28 cellular contexts compared by ENCODE assay signal in the genomic region with DNA sequence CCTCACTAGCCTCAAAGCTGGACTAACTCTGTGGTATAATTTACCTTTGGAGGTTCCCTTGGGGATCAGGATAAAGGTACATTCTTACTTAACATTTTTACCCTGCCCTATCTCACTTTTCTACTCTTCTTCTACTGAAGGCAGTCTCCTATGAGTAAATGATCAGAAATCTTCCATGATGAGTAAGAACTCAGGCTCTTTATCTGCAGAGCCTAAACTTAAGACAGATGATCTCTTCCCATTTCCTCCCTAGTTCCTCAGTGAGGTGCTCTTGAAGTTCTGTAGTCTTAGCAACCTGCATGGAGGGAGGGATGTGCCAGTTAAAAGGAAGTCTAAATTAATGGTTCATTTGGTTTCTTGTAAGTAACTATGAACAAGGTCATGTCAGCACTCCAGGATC.
DNase-seq lines count a peak whose midpoint lies in the region; ATAC-seq and TF ChIP-seq lines count a peak whose summit lies in the region.
"Had no signal": no experiment of that assay in that cellular context is flagged by ENCODE, and none has a peak within 500 bp of the region (broad histone marks: within the 10 kb centered on the region; RNA-seq: fewer than 3 reads in every experiment).

No MANE protein-coding gene starts in this region.

- H3K9ac ChIP-seq in SK-N-SH, result no peak overlapping the region

- no peaks in the 10 kb centered on the region for H3K4me1 ChIP-seq in SK-N-SH (ENCODE audit: control insufficient read depth in 1 of 2, insufficient read depth in 2 of 2, low read depth in 1 of 2, low read length in 1 of 2)

- H3K4me2 ChIP-seq in SK-N-SH, result no peak overlapping the region
- H3K4me2 ChIP-seq: hepatocyte had no signal

- in situ Hi-C loops in ACHN (cut with HindIII; ENCODE audit: low pct_ligation_motif_present, low pct_unique_long_range_greater_than_20kb, low sequenced_read_pairs), result no loop called here

- no peak overlapping the region for H3K27ac ChIP-seq in SK-N-SH (ENCODE audit: low read depth in 2 of 2, low read length in 1 of 2)
- H3K27ac ChIP-seq: 22Rv1, esophagus muscularis mucosa, hepatocyte had no signal

- H4K20me1 ChIP-seq in SK-N-SH (ENCODE audit: insufficient read depth), result no peaks in the 10 kb centered on the region

- POLR2A ChIA-PET in SK-N-SH (lab: Yijun Ruan, JAX), result no interaction called here

- H3K4me3 ChIP-seq in SK-N-SH (ENCODE audit: low read depth in 2 of 2, low read length in 1 of 2) (no peak overlapping the region), fibroblast of mammary gland (ENCODE audit: control insufficient read depth, low read depth, low read length) (no peak overlapping the region)
- H3K4me3 ChIP-seq: esophagus muscularis mucosa, hepatocyte had no signal

- CTCF ChIA-PET in SK-N-SH (lab: Yijun Ruan, JAX), result no interaction called here

- H3F3A ChIP-seq in SK-N-SH (replicated peaks; ENCODE audit: insufficient read depth), result no peaks in the 10 kb centered on the region

- H3K79me2 ChIP-seq in SK-N-SH (ENCODE audit: insufficient read depth), result no peaks in the 10 kb centered on the region
- H3K79me2 ChIP-seq: hepatocyte had no signal

- H2AFZ ChIP-seq in SK-N-SH (ENCODE audit: low read depth), result no peak overlapping the region
- H2AFZ ChIP-seq: hepatocyte had no signal

- H3K9me2 ChIP-seq in SK-N-SH, result no peaks in the 10 kb centered on the region

- TF ChIP-seq RAD21 in SK-N-SH (IDR thresholded peaks at IDR 0.05; ENCODE audit: low read length), result no peak

- ATAC-seq in SK-N-SH treated with all-trans-retinoic acid at 6 μM for 48 hours, result no peak; the same call in 2 of the 3 replicates
- no peak for ATAC-seq in HG02970 (IDR thresholded peaks at IDR 0.05; ENCODE audit: low FRiP score, unreplicated experiment)
- no peak for ATAC-seq in HG02981 (IDR thresholded peaks at IDR 0.05; ENCODE audit: unreplicated experiment)
- ATAC-seq in HG02623 (IDR thresholded peaks at IDR 0.05; ENCODE audit: unreplicated experiment), result no peak
- ATAC-seq: activated naive CD8-positive, alpha-beta T cell treated with anti-CD3 and anti-CD28 coated beads, Interleukin-2, amount 50 U/mL, for 24 hours; natural killer cell treated with Interleukin-12 subunit alpha and Interleukin-12 subunit beta and Interleukin-15 and Interleukin-18, amount 100 ng/mL, for 72 hours; stimulated activated naive B cell treated with anti-CD40 and anti-IgM and Interleukin-4, amounts not matched to agents 10 μg/mL and 1 μg/mL and 100 μg/mL, for 72 hours had no signal

- TF ChIP-seq CTCF in SK-N-SH (IDR thresholded peaks at IDR 0.05), result no peak
- TF ChIP-seq CTCF in fibroblast of mammary gland (conservative IDR thresholded peaks at IDR 0.05; ENCODE audit: control insufficient read depth, insufficient read depth, low read depth, low read length), result no peak

- DNase-seq in SK-N-SH (no peak), RKO (ENCODE audit: low spot score) (peak; percentile 10), fibroblast of mammary gland (ENCODE audit: low read depth) (peak; percentile 6), ACHN (no peak)
- DNase-seq: activated CD4-positive, alpha-beta memory T cell treated with anti-CD3 and anti-CD28 coated beads for 36 hours; activated CD4-positive, alpha-beta T cell treated with anti-CD3 and anti-CD28 coated beads for 1 hour; activated CD8-positive, alpha-beta memory T cell treated with anti-CD3 and anti-CD28 coated beads, Interleukin-2, amount 50 U/mL, for 4 hours; activated naive CD4-positive, alpha-beta T cell; activated naive CD8-positive, alpha-beta T cell treated with anti-CD3 and anti-CD28 coated beads, Interleukin-2, amount 50 U/mL, for 24 hours; dermis blood vessel endothelial cell; DMS79 treated with DMSO at 0.1 percent for 48 hours; endodermal cell; left cardiac atrium; NCI-H1694; NCI-H446 treated with DMSO at 0.1 percent for 48 hours; NCI-H82; occipital lobe; stimulated activated naive B cell treated with anti-CD40 and anti-IgM and Interleukin-4, amounts not matched to agents 10 μg/mL and 1 μg/mL and 100 μg/mL, for 72 hours; substantia nigra; T-helper 2 cell had no signal

- no peaks in the 10 kb centered on the region for H3K27me3 ChIP-seq in SK-N-SH (ENCODE audit: insufficient read depth)
- H3K27me3 ChIP-seq: esophagus muscularis mucosa, hepatocyte had no signal

- no peaks in the 10 kb centered on the region for H3K36me3 ChIP-seq in SK-N-SH (replicated peaks in 1 of 2; ENCODE audit: control insufficient read depth in 1 of 2, insufficient read depth in 2 of 2, low read length in 1 of 2)
- H3K36me3 ChIP-seq: esophagus muscularis mucosa had no signal

- no peaks in the 10 kb centered on the region for H3K9me3 ChIP-seq in SK-N-SH
- H3K9me3 ChIP-seq: esophagus muscularis mucosa had no signal

- TF ChIP-seq EP300 in SK-N-SH (IDR thresholded peaks at IDR 0.05; ENCODE audit: borderline replicate concordance in 1 of 2, low read depth in 1 of 2, low read length in 1 of 2), result no peak

TF ChIP-seq in SK-N-SH, 30 proteins besides CTCF, POLR2A, EP300 and RAD21:
- no peak for TF ChIP-seq NRF1 (IDR thresholded peaks at IDR 0.05; ENCODE audit: low read depth, low read length)
- TF ChIP-seq JUND (IDR thresholded peaks at IDR 0.05), result 0 out of 2 replicates have a peak, but pooled peaks have one; percentile 12
TF ChIP-seq in SK-N-SH: peak in this region for 1.

TF ChIP-seq in SK-N-SH treated with all-trans-retinoic acid at 6 μM for 48 hours, 23 proteins besides CTCF, POLR2A, EP300 and RAD21:
- TF ChIP-seq ZNF565 (CRISPR knock-in tag; conservative IDR thresholded peaks at IDR 0.05; ENCODE audit: low read depth) (no peak), TOX (CRISPR knock-in tag; IDR thresholded peaks at IDR 0.05; ENCODE audit: borderline replicate concordance) (no peak), ESRRG (CRISPR knock-in tag; IDR thresholded peaks at IDR 0.05) (no peak), RARB (CRISPR knock-in tag; IDR thresholded peaks at IDR 0.05) (no peak), ISL1 (CRISPR knock-in tag; IDR thresholded peaks at IDR 0.05) (no peak), ZNF70 (CRISPR knock-in tag; IDR thresholded peaks at IDR 0.05) (no peak), CSDC2 (CRISPR knock-in tag; IDR thresholded peaks at IDR 0.05) (no peak)
- TF ChIP-seq, protein P1, sequence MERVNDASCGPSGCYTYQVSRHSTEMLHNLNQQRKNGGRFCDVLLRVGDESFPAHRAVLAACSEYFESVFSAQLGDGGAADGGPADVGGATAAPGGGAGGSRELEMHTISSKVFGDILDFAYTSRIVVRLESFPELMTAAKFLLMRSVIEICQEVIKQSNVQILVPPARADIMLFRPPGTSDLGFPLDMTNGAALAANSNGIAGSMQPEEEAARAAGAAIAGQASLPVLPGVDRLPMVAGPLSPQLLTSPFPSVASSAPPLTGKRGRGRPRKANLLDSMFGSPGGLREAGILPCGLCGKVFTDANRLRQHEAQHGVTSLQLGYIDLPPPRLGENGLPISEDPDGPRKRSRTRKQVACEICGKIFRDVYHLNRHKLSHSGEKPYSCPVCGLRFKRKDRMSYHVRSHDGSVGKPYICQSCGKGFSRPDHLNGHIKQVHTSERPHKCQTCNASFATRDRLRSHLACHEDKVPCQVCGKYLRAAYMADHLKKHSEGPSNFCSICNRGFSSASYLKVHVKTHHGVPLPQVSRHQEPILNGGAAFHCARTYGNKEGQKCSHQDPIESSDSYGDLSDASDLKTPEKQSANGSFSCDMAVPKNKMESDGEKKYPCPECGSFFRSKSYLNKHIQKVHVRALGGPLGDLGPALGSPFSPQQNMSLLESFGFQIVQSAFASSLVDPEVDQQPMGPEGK (CRISPR knock-in tag; IDR thresholded peaks at IDR 0.05; ENCODE audit: borderline replicate concordance), result no peak
- TF ChIP-seq, protein P2, sequence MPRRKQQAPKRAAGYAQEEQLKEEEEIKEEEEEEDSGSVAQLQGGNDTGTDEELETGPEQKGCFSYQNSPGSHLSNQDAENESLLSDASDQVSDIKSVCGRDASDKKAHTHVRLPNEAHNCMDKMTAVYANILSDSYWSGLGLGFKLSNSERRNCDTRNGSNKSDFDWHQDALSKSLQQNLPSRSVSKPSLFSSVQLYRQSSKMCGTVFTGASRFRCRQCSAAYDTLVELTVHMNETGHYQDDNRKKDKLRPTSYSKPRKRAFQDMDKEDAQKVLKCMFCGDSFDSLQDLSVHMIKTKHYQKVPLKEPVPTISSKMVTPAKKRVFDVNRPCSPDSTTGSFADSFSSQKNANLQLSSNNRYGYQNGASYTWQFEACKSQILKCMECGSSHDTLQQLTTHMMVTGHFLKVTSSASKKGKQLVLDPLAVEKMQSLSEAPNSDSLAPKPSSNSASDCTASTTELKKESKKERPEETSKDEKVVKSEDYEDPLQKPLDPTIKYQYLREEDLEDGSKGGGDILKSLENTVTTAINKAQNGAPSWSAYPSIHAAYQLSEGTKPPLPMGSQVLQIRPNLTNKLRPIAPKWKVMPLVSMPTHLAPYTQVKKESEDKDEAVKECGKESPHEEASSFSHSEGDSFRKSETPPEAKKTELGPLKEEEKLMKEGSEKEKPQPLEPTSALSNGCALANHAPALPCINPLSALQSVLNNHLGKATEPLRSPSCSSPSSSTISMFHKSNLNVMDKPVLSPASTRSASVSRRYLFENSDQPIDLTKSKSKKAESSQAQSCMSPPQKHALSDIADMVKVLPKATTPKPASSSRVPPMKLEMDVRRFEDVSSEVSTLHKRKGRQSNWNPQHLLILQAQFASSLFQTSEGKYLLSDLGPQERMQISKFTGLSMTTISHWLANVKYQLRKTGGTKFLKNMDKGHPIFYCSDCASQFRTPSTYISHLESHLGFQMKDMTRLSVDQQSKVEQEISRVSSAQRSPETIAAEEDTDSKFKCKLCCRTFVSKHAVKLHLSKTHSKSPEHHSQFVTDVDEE (CRISPR knock-in tag; IDR thresholded peaks at IDR 0.05), result no peak

Comparison
In these comparisons a context has a peak if more than half of its experiments do, and no peak if none do; other contexts are left out.
1. DNase-seq: peak in RKO (single experiment) and fibroblast of mammary gland (single experiment); none in SK-N-SH (single experiment) and ACHN (single experiment).